In genomic region chr2:108382196-108382595, GRCh38 we compare ENCODE assay signal across 21 cellular contexts. TPM values are rescaled to one million over a fixed set of nuclear protein-coding genes. Genes with fewer than 3 reads are reported as not detected.
A peak's percentile ranks its signal among the peaks of the same experiment; 100 is the strongest.
DNase-seq lines count a peak whose midpoint lies in the region; ATAC-seq, FAIRE-seq and TF ChIP-seq lines count a peak whose summit lies in the region.
"Had no signal": no experiment of that assay in that cellular context is flagged by ENCODE, and none has a peak within 500 bp of the region (broad histone marks: within the 10 kb centered on the region; RNA-seq: fewer than 3 reads in every experiment).

No MANE protein-coding gene starts in this region.

- no peaks in the 10 kb centered on the region for H3K27me3 ChIP-seq in keratinocyte (ENCODE audit: control insufficient read depth, extremely low read depth, insufficient read depth, low read length)
- no peaks in the 10 kb centered on the region for H3K27me3 ChIP-seq in PC-9 (ENCODE audit: insufficient read depth, low read depth)
- H3K27me3 ChIP-seq: BLaER1 treated with 17β-estradiol and CSF1 and Interleukin-3, amounts not matched to agents 10 nM and 100 nM; Peyer's patch; SJSA1 had no signal

- dilution Hi-C loops in keratinocyte (cut with MboI; ENCODE audit: extremely low pct_ligation_motif_present, low sequenced_read_pairs), result no loop called here

- BruUV-seq in PC-9 (replicated peaks; lab: Mats Ljungman, UMichigan), result no TSS peak

- H3K4me3 ChIP-seq in keratinocyte (ENCODE audit: control insufficient read depth in 2 of 3, extremely low read depth in 1 of 3, insufficient read depth in 2 of 3, low read depth in 1 of 3, low read length in 3 of 3), result no peak overlapping the region
- H3K4me3 ChIP-seq in PC-9, result no peak overlapping the region
- H3K4me3 ChIP-seq: BLaER1 treated with 17β-estradiol and CSF1 and Interleukin-3, amounts not matched to agents 10 nM and 100 nM; Peyer's patch; SJSA1 had no signal

- H3K4me1 Mint-ChIP-seq in WTC11, result peaks cover 51% of the 10 kb centered on the region
- peaks cover 2% of the 10 kb centered on the region for H3K4me1 Mint-ChIP-seq in activated CD4-positive, alpha-beta T cell treated with anti-CD3 and anti-CD28 coated beads, Interleukin-2, amount 10 ng/mL, durations not matched to agents 24 days and 14 days

- no peaks in the 10 kb centered on the region for H3K27me3 Mint-ChIP-seq in WTC11 (ENCODE audit: low read depth)
- H3K27me3 Mint-ChIP-seq in activated CD4-positive, alpha-beta T cell treated with anti-CD3 and anti-CD28 coated beads, Interleukin-2, amount 10 ng/mL, durations not matched to agents 24 days and 14 days, result peaks cover 15% of the 10 kb centered on the region

- peak overlapping the region; percentile 38 for H3K4me2 ChIP-seq in keratinocyte (ENCODE audit: control insufficient read depth, extremely low read depth, insufficient read depth, low read depth, low read length)
- H3K4me2 ChIP-seq in PC-9, result no peak overlapping the region
- H3K4me2 ChIP-seq: BLaER1 treated with 17β-estradiol and CSF1 and Interleukin-3, amounts not matched to agents 10 nM and 100 nM had no signal

- TF ChIP-seq CTCF in WTC11 (IDR thresholded peaks at IDR 0.05), result no peak
- TF ChIP-seq CTCF in keratinocyte (optimal IDR thresholded peaks at IDR 0.05 in 1 of 3, IDR thresholded peaks at IDR 0.05 in 1 of 3, conservative IDR thresholded peaks at IDR 0.05 in 1 of 3; ENCODE audit: extremely low read depth in 1 of 3, insufficient read depth in 2 of 3, low read length in 3 of 3), result no peak
- no peak for TF ChIP-seq CTCF in PC-9 (conservative IDR thresholded peaks at IDR 0.05)

- H3K4me1 ChIP-seq in keratinocyte (ENCODE audit: control insufficient read depth, extremely low read depth, insufficient read depth, low read length), result peaks cover 5% of the 10 kb centered on the region
- no peaks in the 10 kb centered on the region for H3K4me1 ChIP-seq in PC-9 (replicated peaks; ENCODE audit: insufficient read depth)
- H3K4me1 ChIP-seq: Peyer's patch had no signal

- ATAC-seq in WTC11 (no peak), GM21360 (IDR thresholded peaks at IDR 0.05; ENCODE audit: unreplicated experiment) (no peak)
- ATAC-seq: CD8-positive, alpha-beta T cell; HCT116 had no signal

- no peaks in the 10 kb centered on the region for H3F3A ChIP-seq in PC-9 (ENCODE audit: insufficient read depth, low read depth)

- H2AFZ ChIP-seq in keratinocyte (ENCODE audit: control insufficient read depth, low read length), result no peak overlapping the region
- H2AFZ ChIP-seq in PC-9, result no peak overlapping the region

- CTCF ChIA-PET in WTC11 (lab: Charles Lee) (interaction anchor here (1.5 kb wide), 1 partner anchor 67 kb away, joined by 3 read pairs; the partner anchor contains the start of gene GCC2), PC-9 (lab: Charles Lee) (no interaction called here)

- H3K27ac ChIP-seq in keratinocyte (ENCODE audit: control insufficient read depth, insufficient read depth, low read length) (no peak overlapping the region), PC-9 (no peak overlapping the region)
- H3K27ac ChIP-seq: BLaER1 treated with 17β-estradiol and CSF1 and Interleukin-3, amounts not matched to agents 10 nM and 100 nM; Peyer's patch; SJSA1 had no signal

- no peaks in the 10 kb centered on the region for H3K9me3 Mint-ChIP-seq in WTC11
- no peaks in the 10 kb centered on the region for H3K9me3 Mint-ChIP-seq in activated CD4-positive, alpha-beta T cell treated with anti-CD3 and anti-CD28 coated beads, Interleukin-2, amount 10 ng/mL, durations not matched to agents 24 days and 14 days
- H3K9me3 Mint-ChIP-seq: CD8-positive, alpha-beta T cell had no signal

- H4K20me1 ChIP-seq in keratinocyte (ENCODE audit: control insufficient read depth, extremely low read depth, insufficient read depth, low read length), result no peaks in the 10 kb centered on the region
- no peaks in the 10 kb centered on the region for H4K20me1 ChIP-seq in PC-9 (ENCODE audit: insufficient read depth)
- H4K20me1 ChIP-seq: BLaER1 treated with 17β-estradiol and CSF1 and Interleukin-3, amounts not matched to agents 10 nM and 100 nM had no signal

- H3K9me3 ChIP-seq in keratinocyte (ENCODE audit: control insufficient read depth, low read depth, low read length), result no peaks in the 10 kb centered on the region
- H3K9me3 ChIP-seq in PC-9 (ENCODE audit: insufficient read depth, low read depth), result no peaks in the 10 kb centered on the region
- H3K9me3 ChIP-seq: BLaER1 treated with 17β-estradiol and CSF1 and Interleukin-3, amounts not matched to agents 10 nM and 100 nM; Peyer's patch; SJSA1 had no signal

- H3K9me1 ChIP-seq in keratinocyte (ENCODE audit: control insufficient read depth, extremely low read depth, insufficient read depth, low read length), result no peaks in the 10 kb centered on the region

- no peak overlapping the region for H3K9ac ChIP-seq in keratinocyte (ENCODE audit: control insufficient read depth, extremely low read depth, insufficient read depth, low read length)
- H3K9ac ChIP-seq: BLaER1 treated with 17β-estradiol and CSF1 and Interleukin-3, amounts not matched to agents 10 nM and 100 nM had no signal

- POLR2A ChIA-PET in WTC11 (lab: Charles Lee), result no interaction called here
- POLR2A ChIA-PET in PC-9 (lab: Charles Lee; ENCODE audit: unreplicated experiment), result no interaction called here

- H3K4me3 Mint-ChIP-seq in WTC11, result no peak overlapping the region
- no peak overlapping the region for H3K4me3 Mint-ChIP-seq in activated CD4-positive, alpha-beta T cell treated with anti-CD3 and anti-CD28 coated beads, Interleukin-2, amount 10 ng/mL, durations not matched to agents 24 days and 14 days
- H3K4me3 Mint-ChIP-seq: CD8-positive, alpha-beta T cell had no signal

- intact Hi-C loops in activated CD4-positive, alpha-beta T cell treated with anti-CD3 and anti-CD28 coated beads, Interleukin-2, amount 10 ng/mL, durations not matched to agents 24 days and 14 days (cut with micrococcal nuclease), result no loop called here
- intact Hi-C loops in PC-9 (cut with micrococcal nuclease; ENCODE audit: unreplicated experiment), result no loop called here

- H3K79me2 ChIP-seq in keratinocyte (ENCODE audit: control insufficient read depth, insufficient read depth, low read length) (no peaks in the 10 kb centered on the region), PC-9 (ENCODE audit: low read depth) (no peaks in the 10 kb centered on the region)

- DNase-seq in DMS53 (lab: John Stamatoyannopoulos, UW), result peak; percentile 88
- peak; percentile 40 for DNase-seq in HT-29 (ENCODE audit: low spot score)
- DNase-seq in WTC11 (ENCODE audit: low spot score), result no peak
- no peak for DNase-seq in keratinocyte (ENCODE audit: low read depth, low spot score)
- no peak for DNase-seq in activated CD4-positive, alpha-beta T cell treated with anti-CD3 and anti-CD28 coated beads, Interleukin-2, amount 10 ng/mL, durations not matched to agents 24 days and 14 days
- no peak for DNase-seq in PC-9
- DNase-seq: CD8-positive, alpha-beta T cell; DMS79 treated with DMSO at 0.1 percent for 48 hours; NCI-H1105; NCI-H1694; NCI-H2107; NCI-H226; NCI-H524; Peyer's patch; T-helper 2 cell had no signal

- 0 out of 2 replicates have a peak, but pooled peaks cover 3% of the 10 kb centered on the region for H3K36me3 Mint-ChIP-seq in WTC11
- H3K36me3 Mint-ChIP-seq in activated CD4-positive, alpha-beta T cell treated with anti-CD3 and anti-CD28 coated beads, Interleukin-2, amount 10 ng/mL, durations not matched to agents 24 days and 14 days (ENCODE audit: low read depth), result no peaks in the 10 kb centered on the region
- H3K36me3 Mint-ChIP-seq: CD8-positive, alpha-beta T cell had no signal

- no peaks in the 10 kb centered on the region for H3K9me2 ChIP-seq in PC-9 (ENCODE audit: insufficient read depth)

- H3K36me3 ChIP-seq in keratinocyte (ENCODE audit: control insufficient read depth in 2 of 2, extremely low read depth in 1 of 2, insufficient read depth in 2 of 2, low read length in 2 of 2), result no peaks in the 10 kb centered on the region
- H3K36me3 ChIP-seq in PC-9 (ENCODE audit: low read depth), result no peaks in the 10 kb centered on the region
- H3K36me3 ChIP-seq: BLaER1 treated with 17β-estradiol and CSF1 and Interleukin-3, amounts not matched to agents 10 nM and 100 nM; Peyer's patch; SJSA1 had no signal

- FAIRE-seq in keratinocyte (lab: Jason Lieb, UNC), result no peak
- FAIRE-seq: D721Med had no signal

- H3K27ac Mint-ChIP-seq in WTC11, result peak overlapping the region; percentile 92
- no peak overlapping the region for H3K27ac Mint-ChIP-seq in activated CD4-positive, alpha-beta T cell treated with anti-CD3 and anti-CD28 coated beads, Interleukin-2, amount 10 ng/mL, durations not matched to agents 24 days and 14 days
- H3K27ac Mint-ChIP-seq: CD8-positive, alpha-beta T cell had no signal

TF ChIP-seq in WTC11, 78 proteins besides CTCF, POLR2A, EP300 and RAD21 (continues in another document):
- TF ChIP-seq ZNF281 (CRISPR knock-in tag; IDR thresholded peaks at IDR 0.05), result no peak

RNA-seq across cellular contexts. Expression of gene SULT1C4, which starts 4.4 kb away (rescaled TPM):
- total RNA-seq in HT-29 (2014; rRNA removed; shearing (Covaris generic)), result not detected in 2 replicates
- total RNA-seq in WTC11 (2021), result 4.3 to 4.9 TPM (median 4.6 TPM) in 3 replicates
- not detected in 3 replicates for polyA plus RNA-seq in keratinocyte
- 0.19 TPM for polyA plus RNA-seq in keratinocyte (2011; ENCODE audit: low read depth)
- polyA plus RNA-seq in keratinocyte (2011; cell fraction: cytosol; rRNA removed), result not detected in 2 replicates
- polyA plus RNA-seq in keratinocyte (2011; cell fraction: nucleus; rRNA removed), result not detected in 2 replicates
- not detected in 2 replicates for polyA plus RNA-seq in keratinocyte (2012; ENCODE audit: low replicate concordance)
- not detected in 3 replicates for polyA minus RNA-seq in keratinocyte
- not detected for polyA minus RNA-seq in keratinocyte (2011; cell fraction: cytosol; rRNA and poly(A)+ RNA removed)
- not detected in 2 replicates for polyA minus RNA-seq in keratinocyte (2011; cell fraction: nucleus; rRNA and poly(A)+ RNA removed)
- not detected in 2 replicates for total RNA-seq in activated CD4-positive, alpha-beta T cell treated with anti-CD3 and anti-CD28 coated beads, Interleukin-2, amount 10 ng/mL, durations not matched to agents 24 days and 14 days
- total RNA-seq in PC-9 (2021), result not detected in 2 replicates
- total RNA-seq: CD8-positive, alpha-beta T cell; LHCN-M2 had no signal

Comparison
In these comparisons a context has a peak if more than half of its experiments do, and no peak if none do; other contexts are left out.
1. DNase-seq: peak in DMS53 (single experiment) and HT-29 (single experiment); none in WTC11 (single experiment), keratinocyte (single experiment), activated CD4-positive, alpha-beta T cell treated with anti-CD3 and anti-CD28 coated beads, Interleukin-2, amount 10 ng/mL, durations not matched to agents 24 days and 14 days (single experiment) and PC-9 (0 of 2).